ENCODE assay signal across 2 cellular contexts in genomic region chr4:100295792-100296191, GRCh38.
A peak's percentile ranks its signal among the peaks of the same experiment; 100 is the strongest.
TF ChIP-seq lines count a peak whose summit lies in the region.

No MANE protein-coding gene starts in this region.

TF ChIP-seq in SK-N-SH, 30 proteins besides CTCF, POLR2A, EP300 and RAD21 (continued from another document):
- TF ChIP-seq USF1 (IDR thresholded peaks at IDR 0.05; ENCODE audit: borderline replicate concordance, low read depth) (peak; percentile 14; the same call in 1 of the 2 replicates), IRF3 (IDR thresholded peaks at IDR 0.05; ENCODE audit: low read depth, low read length) (no peak), JUND (IDR thresholded peaks at IDR 0.05) (no peak)

TF ChIP-seq in SK-N-SH treated with all-trans-retinoic acid at 6 μM for 48 hours, 23 proteins besides CTCF, POLR2A, EP300 and RAD21 (continued from another document):
- TF ChIP-seq TCF4 (CRISPR knock-in tag; IDR thresholded peaks at IDR 0.05; ENCODE audit: borderline replicate concordance) (no peak), CSRNP3 (CRISPR knock-in tag; IDR thresholded peaks at IDR 0.05) (no peak), ZNF70 (CRISPR knock-in tag; IDR thresholded peaks at IDR 0.05) (no peak), CREB5 (CRISPR knock-in tag; IDR thresholded peaks at IDR 0.05; ENCODE audit: low read depth) (no peak), ARNTL (CRISPR knock-in tag; IDR thresholded peaks at IDR 0.05; ENCODE audit: borderline replicate concordance, low read depth) (no peak), PPARA (CRISPR knock-in tag; IDR thresholded peaks at IDR 0.05; ENCODE audit: borderline replicate concordance) (no peak), BACH2 (CRISPR knock-in tag; IDR thresholded peaks at IDR 0.05; ENCODE audit: borderline replicate concordance) (no peak)
